In the genomic region with DNA sequence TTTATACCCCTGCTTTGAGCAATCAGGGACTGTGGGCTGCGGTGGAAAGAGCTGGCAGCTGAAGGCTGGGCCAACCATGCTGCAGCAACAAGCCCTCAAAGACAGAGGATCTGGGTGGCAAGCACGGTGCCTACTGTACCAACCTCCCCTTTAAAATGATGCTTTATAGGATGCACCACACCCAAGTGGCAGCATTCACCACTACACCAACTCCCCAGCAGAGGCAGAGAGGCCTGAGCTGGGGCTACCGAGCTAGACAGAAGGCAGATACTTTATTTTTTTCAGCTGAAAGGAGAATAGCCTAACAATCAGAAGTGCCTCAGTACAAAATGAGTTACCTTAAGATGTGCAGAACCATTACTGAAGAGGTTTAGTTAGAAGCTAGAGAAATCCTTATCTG, we compare ENCODE assay signal across 16 cellular contexts. TPM values are rescaled to one million over a fixed set of nuclear protein-coding genes. Genes with fewer than 3 reads are reported as not detected.
DNase-seq lines count a peak whose midpoint lies in the region; ATAC-seq and TF ChIP-seq lines count a peak whose summit lies in the region.
"Had no signal": no experiment of that assay in that cellular context is flagged by ENCODE, and none has a peak within 500 bp of the region (broad histone marks: within the 10 kb centered on the region; RNA-seq: fewer than 3 reads in every experiment).

No MANE protein-coding gene starts in this region.

- H2BK120ac ChIP-seq in neuronal stem cell (ENCODE audit: low read depth, low read length): no peak overlapping the region

- no peak overlapping the region for H3K23ac ChIP-seq in neuronal stem cell (ENCODE audit: low read depth, low read length, poor library complexity)

- peak in 1 of 6 experiments; percentile 16 for TF ChIP-seq CTCF in adrenal gland (IDR thresholded peaks at IDR 0.05)

- no peak overlapping the region for H2BK15ac ChIP-seq in neuronal stem cell (ENCODE audit: low read length)

- H3K27ac ChIP-seq in adrenal gland (peak overlapping the region in 4 of 5 donors; percentile 78 to 81 (median 80)), neuronal stem cell (replicated peaks; ENCODE audit: low read length) (no peak overlapping the region), skeletal muscle tissue (ENCODE audit: low read depth, low read length) (peak overlapping the region; percentile 21)
- H3K27ac ChIP-seq: 22Rv1 had no signal

- H2AK5ac ChIP-seq in neuronal stem cell (ENCODE audit: low read depth, low read length): no peak overlapping the region

- intact Hi-C loops in adrenal gland (cut with DNase I): no loop called here

- H3K4ac ChIP-seq in neuronal stem cell (ENCODE audit: low read length): no peak overlapping the region

- no peak overlapping the region for H3K14ac ChIP-seq in neuronal stem cell (ENCODE audit: low read length)

- no peak overlapping the region for H2BK12ac ChIP-seq in neuronal stem cell (ENCODE audit: low read length)

- no peak overlapping the region for H4K8ac ChIP-seq in neuronal stem cell (ENCODE audit: low read depth, low read length)

- no peak for TF ChIP-seq POLR2A in adrenal gland (IDR thresholded peaks at IDR 0.05)

- H2AFZ ChIP-seq in neuronal stem cell (ENCODE audit: low read length): no peak overlapping the region

- peaks cover 12 to 37% of the 10 kb centered on the region in 2 donors for H3K4me1 ChIP-seq in adrenal gland (replicated peaks in 1 of 2)
- no peaks in the 10 kb centered on the region for H3K4me1 ChIP-seq in neuronal stem cell (ENCODE audit: control insufficient read depth in 2 of 2, insufficient read depth in 1 of 2, low read depth in 1 of 2, low read length in 2 of 2)
- H3K4me1 ChIP-seq in skeletal muscle tissue (ENCODE audit: control insufficient read depth in 3 of 3, insufficient read depth in 3 of 3, low read length in 3 of 3): peaks cover 9 to 17% (median 14%) of the 10 kb centered on the region in 3 donors

- H3K27me3 ChIP-seq in adrenal gland: no peaks in the 10 kb centered on the region
- H3K27me3 ChIP-seq in neuronal stem cell (ENCODE audit: control insufficient read depth in 3 of 3, insufficient read depth in 3 of 3, low read depth in 1 of 3, low read length in 3 of 3): no peaks in the 10 kb centered on the region
- no peaks in the 10 kb centered on the region for H3K27me3 ChIP-seq in skeletal muscle tissue (ENCODE audit: control insufficient read depth in 3 of 3, insufficient read depth in 3 of 3, low read length in 3 of 3)
- H3K27me3 ChIP-seq: BLaER1 had no signal

- ATAC-seq in GM21515 (IDR thresholded peaks at IDR 0.05; ENCODE audit: unreplicated experiment) (no peak), GM21423 (IDR thresholded peaks at IDR 0.05; ENCODE audit: unreplicated experiment) (no peak), GM19455 (IDR thresholded peaks at IDR 0.05; ENCODE audit: unreplicated experiment) (no peak)

- peak; percentile 67 for DNase-seq in DMS 273 (lab: John Stamatoyannopoulos, UW; ENCODE audit: unreplicated experiment)
- no peak for DNase-seq in DMS 273 treated with DMSO at 0.1 percent for 48 hours (lab: John Stamatoyannopoulos, UW)
- DNase-seq in adrenal gland: no peak
- DNase-seq in neuronal stem cell (ENCODE audit: low spot score): no peak
- DNase-seq: AML-193; CD8-positive, alpha-beta memory T cell; DMS153; DMS79 treated with DMSO at 0.1 percent for 48 hours; EL; H7 had no signal

- no peak overlapping the region for H4K91ac ChIP-seq in neuronal stem cell (ENCODE audit: low read depth, low read length, poor library complexity)

- H3K9me3 ChIP-seq in adrenal gland (replicated peaks in 1 of 3) (no peaks in the 10 kb centered on the region), neuronal stem cell (replicated peaks in 1 of 2; ENCODE audit: control insufficient read depth in 2 of 2, insufficient read depth in 1 of 2, low read depth in 1 of 2, low read length in 2 of 2) (no peaks in the 10 kb centered on the region), skeletal muscle tissue (ENCODE audit: control insufficient read depth in 3 of 3, low read length in 3 of 3) (no peaks in the 10 kb centered on the region)

- H3K18ac ChIP-seq in neuronal stem cell (ENCODE audit: low read length): peak overlapping the region; percentile 12

- H3K4me2 ChIP-seq in neuronal stem cell (ENCODE audit: insufficient read depth, low read length, poor library complexity, severe bottlenecking): no peak overlapping the region
- H3K4me2 ChIP-seq: BLaER1 had no signal

- WGBS in adrenal gland, 4 donors: 40 to 52% (median 48%) methylated on average over 2 to 3 of the region's 3 CpGs
- no CpG with 5 or more reads among the region's 3 CpGs for WGBS in neuronal stem cell (ENCODE audit: extremely low coverage in 2 of 2, insufficient read length in 2 of 2, insufficient replicate concordance in 1 of 2), 2 donors

- H3K4me3 ChIP-seq in adrenal gland (no peak overlapping the region), neuronal stem cell (ENCODE audit: low read length in 2 of 2) (no peak overlapping the region), skeletal muscle tissue (ENCODE audit: low read length in 3 of 3) (no peak overlapping the region)
- H3K4me3 ChIP-seq: BLaER1 had no signal

- no peaks in the 10 kb centered on the region for H3K36me3 ChIP-seq in adrenal gland (replicated peaks in 1 of 2)
- no peaks in the 10 kb centered on the region for H3K36me3 ChIP-seq in neuronal stem cell (replicated peaks in 1 of 2; ENCODE audit: control insufficient read depth in 2 of 2, insufficient read depth in 2 of 2, low read length in 2 of 2)
- H3K36me3 ChIP-seq in skeletal muscle tissue (ENCODE audit: control insufficient read depth in 3 of 3, insufficient read depth in 3 of 3, low read length in 3 of 3): no peaks in the 10 kb centered on the region

- H3K9ac ChIP-seq in neuronal stem cell (ENCODE audit: low read depth, low read length, poor library complexity) (no peak overlapping the region), skeletal muscle tissue (ENCODE audit: low read depth in 1 of 3, low read length in 3 of 3) (peak overlapping the region in 1 of 3 donors; percentile 60)
- H3K9ac ChIP-seq: BLaER1 had no signal

- no peaks in the 10 kb centered on the region for H3K79me1 ChIP-seq in neuronal stem cell (ENCODE audit: low read depth, low read length)

- no peak overlapping the region for H2BK5ac ChIP-seq in neuronal stem cell (ENCODE audit: low read length)

RNA-seq across cellular contexts. Expression of gene KIF16B, which starts 31.4 kb away (rescaled TPM):
- 100 to 1,000 TPM in 1 of 8 donors, 10 to 100 TPM in 7; 22.3 to 104 (median 37.5) TPM for total RNA-seq in adrenal gland
- polyA plus RNA-seq in adrenal gland: 100 to 1,000 TPM in 1 of 3 donors, 10 to 100 TPM in 1, 1 to 10 TPM in 1; 8.6 to 113 (median 22.8) TPM
- 4.6 TPM for polyA plus RNA-seq in neuronal stem cell (2013, experiment 1 of 2)
- 4.9 TPM for polyA plus RNA-seq in neuronal stem cell (2013, experiment 2 of 2)
- total RNA-seq in skeletal muscle tissue: 42.8 TPM
